19 cellular contexts compared by ENCODE assay signal in the genomic region with DNA sequence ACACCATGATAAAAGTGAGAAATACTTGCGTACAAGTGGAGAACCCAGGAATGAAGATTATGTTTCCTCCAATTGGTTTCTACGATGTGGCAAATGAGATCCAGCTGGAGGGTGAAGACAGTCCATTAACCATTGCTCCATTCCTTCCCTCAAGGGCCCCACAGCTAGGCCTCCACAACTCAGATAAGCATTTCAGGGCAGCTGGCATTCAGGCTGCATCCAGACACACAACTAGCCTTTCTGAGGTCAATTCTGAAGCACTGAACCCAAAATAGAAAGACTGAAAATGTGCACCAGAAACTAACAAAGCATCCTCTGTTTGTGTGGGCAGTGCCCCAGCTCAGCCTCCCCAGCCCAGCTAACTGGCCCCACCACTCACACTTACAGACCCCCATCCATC.
DNase-seq lines count a peak whose midpoint lies in the region; ATAC-seq and TF ChIP-seq lines count a peak whose summit lies in the region.
"Had no signal": no experiment of that assay in that cellular context is flagged by ENCODE, and none has a peak within 500 bp of the region (broad histone marks: within the 10 kb centered on the region; RNA-seq: fewer than 3 reads in every experiment).

No MANE protein-coding gene starts in this region.

- H3K4me2 ChIP-seq in MM.1S (ENCODE audit: low read depth, low read length), result peak overlapping the region; percentile 20; the same call in 1 of the 2 replicates
- H3K4me2 ChIP-seq: GM23338 had no signal

- H3K9ac ChIP-seq in MM.1S (ENCODE audit: low read length), result no peak overlapping the region

- no peak for TF ChIP-seq CTCF in AG09319 (IDR thresholded peaks at IDR 0.05; ENCODE audit: low read depth, low read length)
- TF ChIP-seq CTCF in MM.1S (IDR thresholded peaks at IDR 0.05; ENCODE audit: low read length), result no peak

- no peak overlapping the region for H3K4me3 ChIP-seq in MM.1S (ENCODE audit: low read length)
- H3K4me3 ChIP-seq: GM23338, MG63, testis, vagina had no signal

- 0 out of 2 replicates have a peak, but pooled peaks cover 2% of the 10 kb centered on the region for H3K9me2 ChIP-seq in MM.1S (replicated peaks; ENCODE audit: insufficient read depth, low read length)

- DNase-seq in AG09319 (ENCODE audit: extremely low read depth, low read depth), result peak; percentile 31
- peak; percentile 18 for DNase-seq in MM.1S
- peak; percentile 43 for DNase-seq in epidermal melanocyte (ENCODE audit: insufficient read length, low spot score)
- DNase-seq in medulla oblongata (ENCODE audit: extremely low spot score), result peak; percentile 41
- no peak for DNase-seq in NCI-H226
- DNase-seq in retina, result no peak
- no peak for DNase-seq in GDM1 (lab: John Stamatoyannopoulos, UW)
- DNase-seq: ACHN; activated CD4-positive, alpha-beta T cell treated with anti-CD3 and anti-CD28 coated beads for 48 hours; CD4-positive, alpha-beta memory T cell; dermis blood vessel endothelial cell; DMS53; MG63; NCI-H1436; SIG-M5; testis had no signal

- H3F3A ChIP-seq in MM.1S (ENCODE audit: insufficient read depth, low read length), result no peaks in the 10 kb centered on the region

- no peaks in the 10 kb centered on the region for H3K79me2 ChIP-seq in MM.1S (ENCODE audit: low read length)

- peak overlapping the region; percentile 1; the same call in 1 of the 2 replicates for H3K27ac ChIP-seq in MM.1S (ENCODE audit: low read length)
- H3K27ac ChIP-seq: testis, vagina had no signal

- H2AFZ ChIP-seq in MM.1S (ENCODE audit: low read length), result 0 out of 2 replicates have a peak overlapping the region, but pooled peaks have one; percentile 51
- H2AFZ ChIP-seq: GM23338 had no signal

- no peaks in the 10 kb centered on the region for H4K20me1 ChIP-seq in MM.1S (ENCODE audit: insufficient read depth, low read length)

- no peaks in the 10 kb centered on the region for H3K36me3 ChIP-seq in MM.1S (replicated peaks; ENCODE audit: insufficient read depth, low read length)
- H3K36me3 ChIP-seq: MG63, vagina had no signal

- peaks cover 21% of the 10 kb centered on the region for H3K4me1 ChIP-seq in MM.1S (ENCODE audit: low read length)
- H3K4me1 ChIP-seq: testis had no signal

- no peaks in the 10 kb centered on the region for H3K27me3 ChIP-seq in MM.1S (replicated peaks; ENCODE audit: insufficient read depth, low read length)
- H3K27me3 ChIP-seq: MG63, testis, vagina had no signal

- H3K9me3 ChIP-seq in MM.1S (replicated peaks; ENCODE audit: insufficient read depth, low read length), result no peaks in the 10 kb centered on the region
- H3K9me3 ChIP-seq: MG63, testis, vagina had no signal

- no peak for ATAC-seq in GM21423 (IDR thresholded peaks at IDR 0.05; ENCODE audit: unreplicated experiment)
- ATAC-seq: GM23338 had no signal

Comparison
In these comparisons a context has a peak if more than half of its experiments do, and no peak if none do; other contexts are left out.
1. DNase-seq: peak in AG09319 (single experiment), MM.1S (single experiment), epidermal melanocyte (single experiment) and medulla oblongata (single experiment); none in NCI-H226 (single experiment), retina (single experiment) and GDM1 (single experiment).